Comparison of ENCODE assay signal across 13 cellular contexts in the genomic region with DNA sequence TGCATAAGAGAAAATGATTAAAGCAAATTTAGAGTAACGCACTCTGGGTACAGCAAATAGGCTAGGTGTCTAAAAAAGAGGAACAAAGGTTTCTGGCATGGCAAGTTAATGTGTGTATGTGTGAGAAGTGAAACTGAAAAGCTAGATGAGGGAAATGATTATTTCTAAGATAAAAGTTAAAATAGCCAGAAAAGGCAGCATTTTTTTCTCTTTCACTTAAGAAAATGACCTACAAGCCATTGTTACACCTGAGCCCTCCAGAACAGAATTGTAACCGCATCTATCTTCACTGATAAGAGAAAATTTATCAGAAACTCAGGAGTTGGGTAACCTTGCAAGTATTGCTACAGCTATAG.
DNase-seq lines count a peak whose midpoint lies in the region; ATAC-seq, FAIRE-seq and TF ChIP-seq lines count a peak whose summit lies in the region.
"Had no signal": no experiment of that assay in that cellular context is flagged by ENCODE, and none has a peak within 500 bp of the region (broad histone marks: within the 10 kb centered on the region; RNA-seq: fewer than 3 reads in every experiment).

No MANE protein-coding gene starts in this region.

- no peaks in the 10 kb centered on the region for H3K36me3 ChIP-seq in lung (ENCODE audit: control insufficient read depth in 2 of 2, insufficient read depth in 2 of 2, low read length in 2 of 2)
- no peaks in the 10 kb centered on the region for H3K36me3 ChIP-seq in vagina

- no peak overlapping the region for H3K27ac Mint-ChIP-seq in T-cell

- no peaks in the 10 kb centered on the region for H3K4me1 Mint-ChIP-seq in T-cell

- no peaks in the 10 kb centered on the region for H3K9me3 Mint-ChIP-seq in T-cell

- POLR2A ChIA-PET in T-cell (lab: Charles Lee): no interaction called here

- FAIRE-seq in frontal cortex (lab: Jason Lieb, UNC): no peak
- FAIRE-seq: keratinocyte had no signal

- no peak for TF ChIP-seq CTCF in lung (IDR thresholded peaks at IDR 0.05; ENCODE audit: control extremely low read depth, extremely low read depth)
- no peak for TF ChIP-seq CTCF in vagina (IDR thresholded peaks at IDR 0.05)

- H3K9me3 ChIP-seq in lung (ENCODE audit: control insufficient read depth in 2 of 2, insufficient read depth in 1 of 2, low read length in 1 of 2) (no peaks in the 10 kb centered on the region), vagina (no peaks in the 10 kb centered on the region)
- H3K9me3 ChIP-seq: Caco-2, psoas muscle had no signal

- no peak for DNase-seq in lung (ENCODE audit: low spot score)
- DNase-seq in islet precursor cell: no peak
- no peak for DNase-seq in frontal cortex (ENCODE audit: low spot score in 2 of 2)
- no peak for DNase-seq in vagina (ENCODE audit: extremely low spot score in 2 of 2)
- DNase-seq in T-cell: no peak
- DNase-seq: Caco-2; effector CD4-positive, alpha-beta T cell; NCI-H187 treated with DMSO at 0.1 percent for 48 hours; psoas muscle had no signal

- intact Hi-C loops in vagina (cut with DNase I): no loop called here

- H3K27me3 ChIP-seq in lung (ENCODE audit: control insufficient read depth, insufficient read depth) (no peaks in the 10 kb centered on the region), vagina (no peaks in the 10 kb centered on the region)

- H3K4me1 ChIP-seq in lung (ENCODE audit: control insufficient read depth in 2 of 2, insufficient read depth in 2 of 2, low read length in 2 of 2) (no peaks in the 10 kb centered on the region), vagina (no peaks in the 10 kb centered on the region)
- H3K4me1 ChIP-seq: Caco-2, psoas muscle had no signal

- CTCF ChIA-PET in T-cell (lab: Charles Lee): no interaction called here

- no peak for TF ChIP-seq POLR2A in vagina (IDR thresholded peaks at IDR 0.05)

- no peak overlapping the region for H3K27ac ChIP-seq in lung (ENCODE audit: low read depth in 1 of 2, low read length in 1 of 2)
- no peak overlapping the region for H3K27ac ChIP-seq in vagina
- H3K27ac ChIP-seq: psoas muscle had no signal

- no peaks in the 10 kb centered on the region for H3K27me3 Mint-ChIP-seq in T-cell

- H3K4me3 Mint-ChIP-seq in T-cell: no peak overlapping the region

- H3K4me3 ChIP-seq in lung (no peak overlapping the region), vagina (no peak overlapping the region)
- H3K4me3 ChIP-seq: psoas muscle had no signal

- 35 to 68% methylated on average over 2 of the region's 2 CpGs for WGBS in lung, 2 donors

- ATAC-seq in GM19023 (IDR thresholded peaks at IDR 0.05; ENCODE audit: unreplicated experiment) (peak; percentile 98), HG02623 (IDR thresholded peaks at IDR 0.05; ENCODE audit: unreplicated experiment) (peak; percentile 97), HG03520 (IDR thresholded peaks at IDR 0.05; ENCODE audit: unreplicated experiment) (peak; percentile 99), lung (ENCODE audit: insufficient read depth, low FRiP score) (peak; percentile 27), T-cell (replicated peaks in 1 of 4) (no peak)
- ATAC-seq: psoas muscle had no signal

- H3K36me3 Mint-ChIP-seq in T-cell: no peaks in the 10 kb centered on the region

Comparison
In these comparisons a context has a peak if more than half of its experiments do, and no peak if none do; other contexts are left out.
1. ATAC-seq: peak in GM19023 (single experiment), HG02623 (single experiment), HG03520 (single experiment) and lung (single experiment); none in T-cell (0 of 4).